ENCODE assay signal across 1 cellular context in the genomic region with DNA sequence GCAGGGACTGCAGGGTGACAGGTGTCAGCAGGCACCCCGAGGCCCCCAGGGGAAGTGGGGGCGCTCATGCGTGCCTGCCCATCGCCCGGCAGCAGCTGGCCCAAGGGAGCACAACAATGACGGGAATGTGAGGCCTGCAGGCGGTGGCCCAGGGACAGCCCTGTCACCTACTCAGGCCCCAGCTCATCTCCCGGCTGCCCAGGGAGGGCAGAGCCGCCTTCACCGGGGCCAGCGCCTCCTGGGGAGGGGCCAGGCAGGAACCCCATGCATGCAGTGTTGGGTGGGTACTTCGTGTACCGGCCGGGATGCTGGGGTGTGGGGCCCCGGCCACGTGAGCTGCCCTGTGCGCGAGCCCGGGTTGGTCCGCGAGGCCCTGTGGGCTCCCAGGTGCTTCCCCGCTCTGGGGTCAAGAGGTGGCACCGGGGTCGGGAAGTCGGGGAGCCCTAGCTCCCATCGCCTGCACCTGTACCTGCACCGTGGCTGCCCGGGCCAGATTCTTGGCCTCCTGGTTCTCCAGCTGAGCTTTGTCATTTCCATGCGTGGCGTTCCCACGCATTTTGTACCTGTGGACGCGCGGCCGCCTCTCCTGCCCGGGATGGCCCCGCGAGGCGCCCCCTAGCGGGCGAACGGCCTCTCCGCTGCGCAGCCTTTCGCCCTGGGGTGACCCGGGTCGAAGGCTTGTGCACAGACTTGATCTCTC.
TF ChIP-seq lines count a peak whose summit lies in the region.

No MANE protein-coding gene starts in this region.

TF ChIP-seq in GM23338, 12 proteins besides CTCF, POLR2A, EP300 and RAD21 (continued from another document):
- no peak for TF ChIP-seq REST (IDR thresholded peaks at IDR 0.05; ENCODE audit: unreplicated experiment)
